In genomic region chr5:39424751-39425524, GRCh38 we compare ENCODE assay signal across 1 cellular context.
TF ChIP-seq lines count a peak whose summit lies in the region.

DAB2 (minus strand) TSS chr5:39424980; CDS start chr5:39394320, 30,660 bp downstream.

TF ChIP-seq in K562, 482 proteins besides CTCF, POLR2A, EP300 and RAD21 (continued from another document and continues in another):
- TF ChIP-seq CREB5 (CRISPR knock-in tag; IDR thresholded peaks at IDR 0.05): no peak
- 0 out of 2 replicates have a peak, but pooled peaks have one; percentile 10 for TF ChIP-seq RAD51 (IDR thresholded peaks at IDR 0.05; ENCODE audit: borderline replicate concordance, low read depth)
- peak; percentile 49; the same call in 1 of the 2 replicates for TF ChIP-seq ESRRA (IDR thresholded peaks at IDR 0.05; ENCODE audit: borderline replicate concordance, low read depth)
- TF ChIP-seq HDAC6 (IDR thresholded peaks at IDR 0.05; ENCODE audit: low read depth, low read length): no peak
- TF ChIP-seq ZNF124 (CRISPR knock-in tag; IDR thresholded peaks at IDR 0.05): no peak
- 0 out of 2 replicates have a peak, but pooled peaks have one; percentile 0 for TF ChIP-seq HBP1 (CRISPR knock-in tag; IDR thresholded peaks at IDR 0.05)
- TF ChIP-seq MTA2 (IDR thresholded peaks at IDR 0.05; ENCODE audit: low read depth): peak; percentile 35
- TF ChIP-seq REST (CRISPR knock-in tag; IDR thresholded peaks at IDR 0.05; ENCODE audit: low read depth): no peak
- peak; percentile 71 for TF ChIP-seq MYNN (IDR thresholded peaks at IDR 0.05)
- TF ChIP-seq MYNN (CRISPR knock-in tag; IDR thresholded peaks at IDR 0.05): no peak
- no peak for TF ChIP-seq ID3 (CRISPR knock-in tag; IDR thresholded peaks at IDR 0.05)
- TF ChIP-seq ID3 (tag; IDR thresholded peaks at IDR 0.05): 0 out of 2 replicates have a peak, but pooled peaks have one; percentile 23
- TF ChIP-seq RBM15 (IDR thresholded peaks at IDR 0.05; ENCODE audit: insufficient read depth, low read length): no peak
- peak; percentile 93 for TF ChIP-seq VEZF1 (CRISPR knock-in tag; IDR thresholded peaks at IDR 0.05)
- TF ChIP-seq ZNF280B (CRISPR knock-in tag; IDR thresholded peaks at IDR 0.05): no peak
- TF ChIP-seq BHLHE40 (IDR thresholded peaks at IDR 0.05; ENCODE audit: low read length): peak; percentile 66
- no peak for TF ChIP-seq ZNF274 (IDR thresholded peaks at IDR 0.05; ENCODE audit: borderline replicate concordance, low read depth, low read length)
- peak; percentile 56 for TF ChIP-seq ZNF24 (IDR thresholded peaks at IDR 0.05)
- peak; percentile 66; the same call in 1 of the 2 replicates for TF ChIP-seq RNF2 (IDR thresholded peaks at IDR 0.05)
- peak in 1 of 2 experiments; percentile 92; a peak in 2 of 4 replicates for TF ChIP-seq ZMIZ1 (IDR thresholded peaks at IDR 0.05; ENCODE audit: low read depth in 2 of 2, low read length in 2 of 2)
- TF ChIP-seq HDAC2 (IDR thresholded peaks at IDR 0.05): peak; percentile 73; the same call in 1 of the 2 replicates
- TF ChIP-seq SRSF7 (optimal IDR thresholded peaks at IDR 0.05; ENCODE audit: low read depth, low read length): no peak
- peak; percentile 62 for TF ChIP-seq MGA (IDR thresholded peaks at IDR 0.05)
- TF ChIP-seq CXXC5 (CRISPR knock-in tag; IDR thresholded peaks at IDR 0.05): peak; percentile 97
- no peak for TF ChIP-seq ETS2 (tag; IDR thresholded peaks at IDR 0.05; ENCODE audit: borderline replicate concordance, poor library complexity, severe bottlenecking)
- peak; percentile 25 for TF ChIP-seq NELFE (IDR thresholded peaks at IDR 0.05; ENCODE audit: insufficient read depth, insufficient read length)
- no peak for TF ChIP-seq LARP7 (IDR thresholded peaks at IDR 0.05)
- 0 out of 4 replicates have a peak, but pooled peaks have one; percentile 20 to 25 for TF ChIP-seq ETV6 (IDR thresholded peaks at IDR 0.05; ENCODE audit: borderline replicate concordance in 1 of 2, low read depth in 2 of 2, low read length in 1 of 2)
- no peak for TF ChIP-seq ETV6 (CRISPR knock-in tag; IDR thresholded peaks at IDR 0.05; ENCODE audit: borderline replicate concordance)
- TF ChIP-seq SOX6 (IDR thresholded peaks at IDR 0.05): peak; percentile 78
- TF ChIP-seq ZNF212 (CRISPR knock-in tag; IDR thresholded peaks at IDR 0.05): no peak
